Comparison of ENCODE assay signal across 16 cellular contexts in the genomic region with DNA sequence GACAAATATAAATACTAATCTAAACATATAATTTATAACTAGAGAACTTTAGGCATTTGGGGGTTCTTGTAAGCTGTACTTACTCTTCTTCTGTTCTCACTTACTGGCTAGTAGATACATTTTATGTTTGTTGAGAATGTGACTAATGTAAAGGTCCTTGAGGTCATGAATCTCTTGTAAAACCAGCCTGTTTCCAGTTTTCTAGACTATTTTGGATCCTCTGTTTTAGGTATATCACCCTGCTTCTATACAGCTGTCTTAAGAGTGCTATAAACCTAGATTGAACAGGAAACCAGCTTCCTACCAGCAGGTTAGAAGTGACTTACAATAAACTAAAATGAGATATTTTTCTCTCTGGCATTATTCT.
"Had no signal": no experiment of that assay in that cellular context is flagged by ENCODE, and none has a peak within 500 bp of the region (broad histone marks: within the 10 kb centered on the region; RNA-seq: fewer than 3 reads in every experiment).

No MANE protein-coding gene starts in this region.

- H3K27me3 ChIP-seq: thyroid gland had no signal

- H3K9me3 ChIP-seq: thyroid gland had no signal

- ATAC-seq: activated CD4-positive, CD25-positive, alpha-beta regulatory T cell treated with anti-CD3 and anti-CD28 coated beads, Interleukin-2, amount 50 U/mL, for 24 hours; activated naive CD8-positive, alpha-beta T cell treated with anti-CD3 and anti-CD28 coated beads, Interleukin-2, amount 50 U/mL, for 24 hours; left lobe of liver; naive thymus-derived CD8-positive, alpha-beta T cell had no signal

- H3K36me3 Mint-ChIP-seq: memory B cell; naive thymus-derived CD8-positive, alpha-beta T cell; stimulated activated naive B cell treated with anti-CD40 and anti-IgM and Interleukin-4, amounts not matched to agents 10 μg/mL and 1 μg/mL and 100 μg/mL, for 72 hours had no signal

- H3K27ac ChIP-seq: epithelial cell of prostate, thyroid gland had no signal

- DNase-seq: activated CD4-positive, alpha-beta T cell treated with anti-CD3 and anti-CD28 coated beads, Interleukin-2, amount 50 U/mL, for 1 hour; activated naive CD4-positive, alpha-beta T cell treated with Interleukin-2 at 50 U/mL for 16 hours; activated naive CD8-positive, alpha-beta T cell treated with anti-CD3 and anti-CD28 coated beads, Interleukin-2, amount 50 U/mL, for 24 hours; activated T-cell treated with anti-CD3 and anti-CD28 coated beads for 4 hours; aorta; naive thymus-derived CD8-positive, alpha-beta T cell; posterior cingulate gyrus; retina; stimulated activated CD4-positive, alpha-beta T cell treated with anti-CD3 and anti-CD28 coated beads, Interleukin-2, amount 100 ng/mL, for 48 hours; stimulated activated naive B cell treated with anti-CD40 and anti-IgM and Interleukin-4, amounts not matched to agents 10 μg/mL and 1 μg/mL and 100 μg/mL, for 72 hours; T-helper 9 cell; thyroid gland had no signal

- H3K4me3 ChIP-seq: thyroid gland had no signal

- H3K27ac Mint-ChIP-seq: activated naive CD8-positive, alpha-beta T cell treated with anti-CD3 and anti-CD28 coated beads, Interleukin-2, amount 50 U/mL, for 24 hours; memory B cell; naive thymus-derived CD8-positive, alpha-beta T cell; stimulated activated naive B cell treated with anti-CD40 and anti-IgM and Interleukin-4, amounts not matched to agents 10 μg/mL and 1 μg/mL and 100 μg/mL, for 72 hours had no signal

- H3K36me3 ChIP-seq: thyroid gland had no signal
